1 cellular context compared by ENCODE assay signal in genomic region chr15:72671531-72671930, GRCh38.
TF ChIP-seq lines count a peak whose summit lies in the region.

No MANE protein-coding gene starts in this region.

TF ChIP-seq in GM23338, 12 proteins besides CTCF, POLR2A, EP300 and RAD21 (continued from another document):
- no peak for TF ChIP-seq ZNF462 (CRISPR knock-in tag; IDR thresholded peaks at IDR 0.05)
- TF ChIP-seq POLR2AphosphoS5 (IDR thresholded peaks at IDR 0.05; ENCODE audit: low read depth), result no peak
- no peak for TF ChIP-seq EZH2phosphoT487 (IDR thresholded peaks at IDR 0.05; ENCODE audit: unreplicated experiment)
- no peak for TF ChIP-seq ZNF331 (CRISPR knock-in tag; IDR thresholded peaks at IDR 0.05; ENCODE audit: low read depth)
- no peak for TF ChIP-seq JUNB (IDR thresholded peaks at IDR 0.05; ENCODE audit: unreplicated experiment)
- no peak for TF ChIP-seq REST (IDR thresholded peaks at IDR 0.05; ENCODE audit: unreplicated experiment)
- no peak for TF ChIP-seq ZNF114 (CRISPR knock-in tag; IDR thresholded peaks at IDR 0.05)
- no peak for TF ChIP-seq CREB1 (CRISPR knock-in tag; IDR thresholded peaks at IDR 0.05; ENCODE audit: low read depth)
- TF ChIP-seq STAT1 (IDR thresholded peaks at IDR 0.05; ENCODE audit: unreplicated experiment), result no peak
- TF ChIP-seq NANOG (IDR thresholded peaks at IDR 0.05; ENCODE audit: borderline replicate concordance), result no peak
